8 cellular contexts compared by ENCODE assay signal in the genomic region with DNA sequence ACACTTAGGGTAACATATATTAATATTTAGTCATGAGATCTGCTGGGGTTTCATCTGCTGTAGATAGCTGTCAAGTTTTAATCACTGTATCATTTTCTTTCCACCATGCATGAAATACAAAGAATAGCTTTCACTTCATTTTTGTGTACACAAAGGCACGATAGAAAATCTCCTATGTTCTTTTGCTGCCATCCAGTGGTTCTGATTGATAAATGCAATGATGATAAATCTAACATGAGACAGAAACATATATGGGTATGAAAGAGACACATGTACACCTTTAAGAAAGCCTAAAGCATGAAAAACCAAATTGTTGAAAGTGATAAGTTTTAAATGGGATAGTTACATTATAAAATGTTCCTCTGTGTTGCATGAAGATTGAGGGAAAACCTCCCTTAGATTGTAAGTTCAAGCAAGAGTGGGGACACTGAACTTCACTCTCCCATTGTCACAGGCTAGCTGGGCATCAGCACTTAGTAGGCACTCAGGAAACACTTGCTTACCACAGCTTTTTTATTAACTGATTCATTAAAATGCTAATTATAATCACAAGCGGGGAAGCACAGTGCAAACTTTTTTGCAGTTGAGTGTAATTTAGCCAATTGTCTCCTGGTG. TPM values are rescaled to one million over a fixed set of nuclear protein-coding genes. Genes with fewer than 3 reads are reported as not detected.
DNase-seq lines count a peak whose midpoint lies in the region; ATAC-seq and TF ChIP-seq lines count a peak whose summit lies in the region.

No MANE protein-coding gene starts in this region.

- H3K36me3 ChIP-seq in A673 (ENCODE audit: insufficient read depth, low read length, poor library complexity, severe bottlenecking) (no peaks in the 10 kb centered on the region), hepatocyte (replicated peaks; ENCODE audit: insufficient read depth, low read depth) (no peaks in the 10 kb centered on the region), thoracic aorta (no peaks in the 10 kb centered on the region)

- peak; percentile 81 for DNase-seq in A673 (ENCODE audit: low spot score)
- peak; percentile 56 for DNase-seq in GM12865 (ENCODE audit: low read depth)
- peak; percentile 54 for DNase-seq in NCI-H2029 treated with DMSO at 0.1 percent for 48 hours (lab: John Stamatoyannopoulos, UW)
- DNase-seq in hepatocyte (ENCODE audit: low spot score): peak; percentile 63
- no peak for DNase-seq in thoracic aorta (ENCODE audit: low spot score)
- DNase-seq in activated T-cell treated with anti-CD3 and anti-CD28 coated beads, Interleukin-2, amount 50 U/mL, for 48 hours: no peak

- H3K9me2 ChIP-seq in hepatocyte (replicated peaks; ENCODE audit: insufficient read depth): no peaks in the 10 kb centered on the region

- intact Hi-C loops in A673 (cut with micrococcal nuclease; ENCODE audit: unreplicated experiment): loop anchor here (2.0 to 10.0 kb wide), 4 partner anchors 183 to 1455 kb away; no protein-coding TSS in a partner anchor

- BruUV-seq in A673 (replicated peaks; lab: Mats Ljungman, UMichigan): no TSS peak

- H2AFZ ChIP-seq in hepatocyte: no peak overlapping the region

- POLR2A ChIA-PET in A673 (lab: Charles Lee; ENCODE audit: low non-redundant PET): interaction anchor here (0.7 kb wide), 1 partner anchor 806 kb away, joined by 3 read pairs; no protein-coding TSS in a partner anchor

- ATAC-seq in HG02938 (IDR thresholded peaks at IDR 0.05; ENCODE audit: unreplicated experiment) (peak; percentile 70), thoracic aorta (ENCODE audit: insufficient number of reproducible peaks, low FRiP score, low read depth) (peak; percentile 89)

- no peaks in the 10 kb centered on the region for H3K79me2 ChIP-seq in hepatocyte

- WGBS in hepatocyte (ENCODE audit: low lambda C conversion rate, missing lambda C conversion rate): 35% methylated on average over 2 of the region's 2 CpGs

- H3K9me3 ChIP-seq in A673 (ENCODE audit: low read depth, low read length, poor library complexity, severe bottlenecking) (no peaks in the 10 kb centered on the region), hepatocyte (ENCODE audit: low read depth) (no peaks in the 10 kb centered on the region), thoracic aorta (no peaks in the 10 kb centered on the region)

- H3K4me1 ChIP-seq in A673 (ENCODE audit: insufficient read depth, low read length, poor library complexity, severe bottlenecking) (peaks cover 11% of the 10 kb centered on the region), hepatocyte (ENCODE audit: insufficient read depth) (peaks cover 5% of the 10 kb centered on the region), thoracic aorta (ENCODE audit: control insufficient read depth in 1 of 2, low read depth in 2 of 2) (no peaks in the 10 kb centered on the region)

- H3K4me2 ChIP-seq in hepatocyte: peak overlapping the region; percentile 47

- H4K20me1 ChIP-seq in hepatocyte (ENCODE audit: insufficient read depth, poor library complexity, severe bottlenecking): no peaks in the 10 kb centered on the region

- CTCF ChIA-PET in A673 (lab: Charles Lee): interaction anchor here (0.6 to 1.3 kb wide), 6 partner anchors 8 to 381 kb away, joined by 3 to 6 read pairs (median 4); a partner anchor contains a TSS

- peak overlapping the region; percentile 20 for H3K27ac ChIP-seq in A673 (ENCODE audit: low read depth, low read length, poor library complexity, severe bottlenecking)
- no peak overlapping the region for H3K27ac ChIP-seq in hepatocyte
- H3K27ac ChIP-seq in thoracic aorta: no peak overlapping the region

- H3K4me3 ChIP-seq in A673 (ENCODE audit: low read depth, low read length, poor library complexity, severe bottlenecking) (no peak overlapping the region), GM12865 (ENCODE audit: low read depth, low read length) (no peak overlapping the region), WI38 (ENCODE audit: low read depth, low read length) (no peak overlapping the region), hepatocyte (no peak overlapping the region), thoracic aorta (no peak overlapping the region)

- H3K27me3 ChIP-seq in A673 (replicated peaks; ENCODE audit: insufficient read depth, low read depth, low read length, poor library complexity) (no peaks in the 10 kb centered on the region), hepatocyte (no peaks in the 10 kb centered on the region), thoracic aorta (replicated peaks; ENCODE audit: insufficient read depth) (no peaks in the 10 kb centered on the region)

- TF ChIP-seq CTCF in A673 (conservative IDR thresholded peaks at IDR 0.05; ENCODE audit: low read depth, low read length) (peak; percentile 72), GM12865 (IDR thresholded peaks at IDR 0.05; ENCODE audit: insufficient read depth, low read depth, low read length, missing control alignments) (peak; percentile 50), WI38 (IDR thresholded peaks at IDR 0.05; ENCODE audit: low read depth, low read length) (peak; percentile 30; the same call in 1 of the 2 replicates), hepatocyte (IDR thresholded peaks at IDR 0.05; ENCODE audit: poor library complexity) (peak; percentile 75), thoracic aorta (IDR thresholded peaks at IDR 0.05) (peak; percentile 69)

RNA-seq across cellular contexts. Expression of a gene that starts 31.2 kb away (rescaled TPM):
- total RNA-seq in A673 (2021) (18.4 and 21.3 TPM in 2 replicates), hepatocyte (52.1 and 55.6 TPM in 2 replicates), thoracic aorta (10 to 100 TPM; 11.9 to 12.1 TPM)
- 29.4 and 34.7 TPM in 2 replicates for polyA plus RNA-seq in hepatocyte

Comparison
In these comparisons a context has a peak if more than half of its experiments do, and no peak if none do; other contexts are left out.
1. DNase-seq: peak in A673 (single experiment), GM12865 (single experiment), NCI-H2029 treated with DMSO at 0.1 percent for 48 hours (single experiment) and hepatocyte (single experiment); none in thoracic aorta (single experiment) and activated T-cell treated with anti-CD3 and anti-CD28 coated beads, Interleukin-2, amount 50 U/mL, for 48 hours (0 of 2).
2. Peak in every context shown above with its lines, with median percentiles within 50 percentile points of each other: CTCF ChIP-seq.